ENCODE assay signal across 8 cellular contexts in genomic region chr10:119726291-119727261, GRCh38. TPM values are rescaled to one million over a fixed set of nuclear protein-coding genes. Genes with fewer than 3 reads are reported as not detected.
DNase-seq lines count a peak whose midpoint lies in the region; ATAC-seq, FAIRE-seq and TF ChIP-seq lines count a peak whose summit lies in the region.

No MANE protein-coding gene starts in this region.

- WGBS in H1 (ENCODE audit: extremely low coverage in 1 of 2, insufficient coverage in 1 of 2, insufficient read length in 1 of 2, insufficient replicate concordance in 2 of 2, low coverage in 1 of 2, low lambda C conversion rate in 2 of 2, missing lambda C conversion rate in 1 of 2), 2 experiments, result 21% methylated on average over 37 of the region's 57 CpGs; no CpG with 5 or more reads in 1 of the 2 experiments

- no peak for TF ChIP-seq CTCF in H1 (IDR thresholded peaks at IDR 0.05; ENCODE audit: control extremely low read depth in 1 of 3, insufficient read depth in 1 of 3, low read depth in 1 of 3, low read length in 3 of 3)

- H3K18ac ChIP-seq in H1 (ENCODE audit: extremely low read depth, low read length), result no peak overlapping the region

- no peaks in the 10 kb centered on the region for H3K9me3 Mint-ChIP-seq in activated naive CD4-positive, alpha-beta T cell treated with anti-CD3 and anti-CD28 coated beads for 36 hours
- no peaks in the 10 kb centered on the region for H3K9me3 Mint-ChIP-seq in natural killer cell treated with Interleukin-12 subunit alpha and Interleukin-12 subunit beta and Interleukin-15 and Interleukin-18, amount 100 ng/mL, for 72 hours

- H2BK5ac ChIP-seq in H1 (ENCODE audit: low read depth, low read length), result no peak overlapping the region

- peak overlapping the region; percentile 88 for H3K4me3 Mint-ChIP-seq in activated naive CD4-positive, alpha-beta T cell treated with anti-CD3 and anti-CD28 coated beads for 36 hours
- H3K4me3 Mint-ChIP-seq in natural killer cell treated with Interleukin-12 subunit alpha and Interleukin-12 subunit beta and Interleukin-15 and Interleukin-18, amount 100 ng/mL, for 72 hours, result peak overlapping the region; percentile 91

- H2AFZ ChIP-seq in H1 (ENCODE audit: low read length), result no peak overlapping the region

- H3K9ac ChIP-seq in H1 (replicated peaks in 1 of 4; ENCODE audit: extremely low read depth in 1 of 4, low read depth in 3 of 4, low read length in 3 of 4), result peak overlapping the region in 2 of 4 experiments; percentile 54 to 79; a peak in 4 of 7 replicates

- H3K27me3 ChIP-seq in H1 (replicated peaks in 1 of 4; ENCODE audit: control insufficient read depth in 3 of 4, extremely low read depth in 1 of 4, insufficient read depth in 3 of 4, low read length in 3 of 4), result no peaks in the 10 kb centered on the region

- intact Hi-C loops in activated naive CD4-positive, alpha-beta T cell treated with anti-CD3 and anti-CD28 coated beads for 36 hours (cut with micrococcal nuclease), result loop anchor here (1.0 to 10.0 kb wide), 6 partner anchors 58 to 972 kb away; partner anchors contain the start of genes CACUL1, RGS10, SEC23IP and TIAL1

- FAIRE-seq in H1 (lab: Jason Lieb, UNC), result no peak

- H3K36me3 ChIP-seq in H1 (ENCODE audit: control insufficient read depth in 2 of 4, insufficient read depth in 4 of 4, low read length in 3 of 4), result no peaks in the 10 kb centered on the region

- H4K5ac ChIP-seq in H1 (ENCODE audit: insufficient read length, low read depth, low read length), result no peak overlapping the region

- H3K27ac Mint-ChIP-seq in activated naive CD4-positive, alpha-beta T cell treated with anti-CD3 and anti-CD28 coated beads for 36 hours, result peak overlapping the region; percentile 78
- peak overlapping the region; percentile 62 to 64 for H3K27ac Mint-ChIP-seq in natural killer cell treated with Interleukin-12 subunit alpha and Interleukin-12 subunit beta and Interleukin-15 and Interleukin-18, amount 100 ng/mL, for 72 hours

- H3K27me3 Mint-ChIP-seq in activated naive CD4-positive, alpha-beta T cell treated with anti-CD3 and anti-CD28 coated beads for 36 hours (ENCODE audit: low read depth), result no peaks in the 10 kb centered on the region
- H3K27me3 Mint-ChIP-seq in natural killer cell treated with Interleukin-12 subunit alpha and Interleukin-12 subunit beta and Interleukin-15 and Interleukin-18, amount 100 ng/mL, for 72 hours, result no peaks in the 10 kb centered on the region

- POLR2A ChIA-PET in H1 (lab: Charles Lee; ENCODE audit: partially characterized antibody), result interaction anchor here (0.7 to 2.9 kb wide), 17 partner anchors 9 to 166 kb away, joined by 3 to 17 read pairs (median 4); partner anchors contain the start of genes BAG3 and SEC23IP

- peaks cover 41% of the 10 kb centered on the region for H3K4me1 Mint-ChIP-seq in activated naive CD4-positive, alpha-beta T cell treated with anti-CD3 and anti-CD28 coated beads for 36 hours (ENCODE audit: low read depth)
- peaks cover 23 to 37% of the 10 kb centered on the region in 2 donors for H3K4me1 Mint-ChIP-seq in natural killer cell treated with Interleukin-12 subunit alpha and Interleukin-12 subunit beta and Interleukin-15 and Interleukin-18, amount 100 ng/mL, for 72 hours (ENCODE audit: low read depth in 2 of 2)

- CTCF ChIA-PET in activated naive CD4-positive, alpha-beta T cell treated with anti-CD3 and anti-CD28 coated beads for 36 hours (lab: Charles Lee), result interaction anchor here (0.8 to 3.4 kb wide), 10 partner anchors 9 to 145 kb away, joined by 3 to 16 read pairs (median 4); no protein-coding TSS in a partner anchor
- CTCF ChIA-PET in H1 (lab: Charles Lee; ENCODE audit: partially characterized antibody), result interaction anchor here (0.6 to 2.5 kb wide), 9 partner anchors 9 to 136 kb away, joined by 3 to 7 read pairs (median 4); no protein-coding TSS in a partner anchor

- peaks cover 0 to 4% of the 10 kb centered on the region in 2 experiments; a peak in 1 of 4 replicates for H3K9me3 ChIP-seq in H1 (ENCODE audit: insufficient read depth in 2 of 2, low read depth in 1 of 2, low read length in 1 of 2)

- no peak overlapping the region for H2BK20ac ChIP-seq in H1 (ENCODE audit: low read length)

- no peak overlapping the region for H2BK15ac ChIP-seq in H1 (ENCODE audit: low read length)

- no peak overlapping the region for H3K27ac ChIP-seq in H1 (ENCODE audit: low read depth, low read length)

- peaks cover 15% of the 10 kb centered on the region for H3K23me2 ChIP-seq in H1 (ENCODE audit: low read depth, low read length)

- no peak for TF ChIP-seq POLR2A in H1 (IDR thresholded peaks at IDR 0.05; ENCODE audit: control extremely low read depth in 1 of 2, low read depth in 2 of 2, low read length in 2 of 2)

- H2AK5ac ChIP-seq in H1 (ENCODE audit: low read depth, low read length), result no peak overlapping the region

- peak overlapping the region; percentile 76 for H4K8ac ChIP-seq in H1 (ENCODE audit: extremely low read depth, insufficient read depth, low read length)

- ATAC-seq in SK-N-SH treated with all-trans-retinoic acid at 6 μM for 48 hours (peak; percentile 7), HG03097 (IDR thresholded peaks at IDR 0.05; ENCODE audit: low FRiP score, unreplicated experiment) (no peak), GM19351 (IDR thresholded peaks at IDR 0.05; ENCODE audit: unreplicated experiment) (no peak)
- ATAC-seq in natural killer cell treated with Interleukin-12 subunit alpha and Interleukin-12 subunit beta and Interleukin-15 and Interleukin-18, amount 100 ng/mL, for 72 hours, result no peak

- H3K23ac ChIP-seq in H1 (ENCODE audit: insufficient read length), result no peak overlapping the region

- no peak overlapping the region for H3K14ac ChIP-seq in H1 (ENCODE audit: insufficient read length)

- no peak overlapping the region for H4K91ac ChIP-seq in H1 (replicated peaks; ENCODE audit: insufficient read length, low read length)

- no peak for TF ChIP-seq RAD21 in H1 (IDR thresholded peaks at IDR 0.05 in 1 of 2, conservative IDR thresholded peaks at IDR 0.05 in 1 of 2; ENCODE audit: low read depth in 2 of 2, low read length in 2 of 2)

- peaks cover 0 to 35% of the 10 kb centered on the region in 2 experiments; a peak in 3 of 4 replicates for H3K79me2 ChIP-seq in H1 (ENCODE audit: control insufficient read depth in 1 of 2, insufficient read depth in 2 of 2, low read length in 2 of 2)

- TF ChIP-seq EP300 in H1 (IDR thresholded peaks at IDR 0.05; ENCODE audit: borderline replicate concordance in 1 of 2, low read depth in 2 of 2, low read length in 2 of 2), result no peak

- H2BK12ac ChIP-seq in H1 (ENCODE audit: low read depth, low read length), result no peak overlapping the region

- H4K20me1 ChIP-seq in H1 (replicated peaks in 1 of 2; ENCODE audit: control insufficient read depth in 1 of 2, insufficient read depth in 2 of 2, low read length in 2 of 2), result peaks cover 2 to 6% of the 10 kb centered on the region in 2 experiments

- H2BK120ac ChIP-seq in H1 (replicated peaks; ENCODE audit: low read depth, low read length), result no peak overlapping the region

- no peak overlapping the region for H3K4ac ChIP-seq in H1 (replicated peaks; ENCODE audit: insufficient read length, low read depth, low read length)

- no peak for DNase-seq in activated naive CD4-positive, alpha-beta T cell treated with anti-CD3 and anti-CD28 coated beads for 36 hours
- no peak for DNase-seq in activated naive CD4-positive, alpha-beta T cell (lab: John Stamatoyannopoulos, UW)
- DNase-seq in H1 (ENCODE audit: low read depth in 1 of 2, low spot score in 2 of 2), result peak in 1 of 2 experiments; percentile 84
- DNase-seq in natural killer cell treated with Interleukin-12 subunit alpha and Interleukin-12 subunit beta and Interleukin-15 and Interleukin-18, amount 100 ng/mL, for 72 hours (ENCODE audit: low spot score), result no peak
- DNase-seq in NCI-H1048 (lab: John Stamatoyannopoulos, UW), result no peak

- H3K79me1 ChIP-seq in H1 (ENCODE audit: low read depth, low read length), result peaks cover 3% of the 10 kb centered on the region; the same call in 1 of the 2 replicates

- H3K4me2 ChIP-seq in H1 (ENCODE audit: insufficient read depth in 1 of 2, low read depth in 2 of 2, low read length in 2 of 2), result peak overlapping the region; percentile 77 to 86

- H3K56ac ChIP-seq in H1 (replicated peaks; ENCODE audit: insufficient read length, low read depth, low read length), result no peak overlapping the region

- H3K4me3 ChIP-seq in H1 (ENCODE audit: extremely low read depth in 1 of 4, insufficient read depth in 2 of 4, low read depth in 3 of 4, low read length in 4 of 4), result peak overlapping the region; percentile 67 to 99 (median 82)

- H3K36me3 Mint-ChIP-seq in activated naive CD4-positive, alpha-beta T cell treated with anti-CD3 and anti-CD28 coated beads for 36 hours (ENCODE audit: low read depth), result peaks cover 2% of the 10 kb centered on the region
- no peaks in the 10 kb centered on the region for H3K36me3 Mint-ChIP-seq in natural killer cell treated with Interleukin-12 subunit alpha and Interleukin-12 subunit beta and Interleukin-15 and Interleukin-18, amount 100 ng/mL, for 72 hours

- peaks cover 4 to 13% (median 8%) of the 10 kb centered on the region in 4 experiments; a peak in 5 of 7 replicates for H3K4me1 ChIP-seq in H1 (replicated peaks in 1 of 4; ENCODE audit: control insufficient read depth in 3 of 4, insufficient read depth in 4 of 4, low read length in 3 of 4)

TF ChIP-seq in H1, 55 proteins besides CTCF, POLR2A, EP300 and RAD21 (continues in another document):
- TF ChIP-seq TEAD4 (IDR thresholded peaks at IDR 0.05; ENCODE audit: low read depth, low read length) (no peak), NANOG (IDR thresholded peaks at IDR 0.05; ENCODE audit: insufficient read depth, low read depth, low read length, poor library complexity, severe bottlenecking) (no peak), SIN3A (conservative IDR thresholded peaks at IDR 0.05 in 1 of 2, IDR thresholded peaks at IDR 0.05 in 1 of 2; ENCODE audit: low read depth in 1 of 2, low read length in 2 of 2) (peak; percentile 22 to 80; a peak in 2 of 4 replicates)

RNA-seq across cellular contexts. Expression of gene INPP5F, which starts 0.7 kb away (rescaled TPM):
- 10 to 100 TPM; 10.5 to 10.9 TPM for total RNA-seq in activated naive CD4-positive, alpha-beta T cell treated with anti-CD3 and anti-CD28 coated beads for 36 hours
- 97.9 and 101 TPM in 2 replicates for total RNA-seq in H1 (2021; fragmentation: NEBNext Ultra II Directional; extraction: Animal tissue kit (Norgen Biotek cat#: 25700))
- 32.1 and 50.1 TPM in 2 replicates for polyA plus RNA-seq in H1 (2011; rRNA removed)
- polyA plus RNA-seq in H1 (2011; cell fraction: cytosol; rRNA removed), result 52.3 TPM
- polyA plus RNA-seq in H1 (2011; cell fraction: nucleus; rRNA removed), result 24.2 TPM
- 60.7 to 95.4 TPM (median 74.9 TPM) in 4 replicates for polyA plus RNA-seq in H1 (2012, experiment 1 of 2)
- 6.2 TPM for polyA plus RNA-seq in H1 (2012, experiment 2 of 2)
- 91.7 TPM for polyA plus RNA-seq in H1 (2013, experiment 1 of 2)
- 102 TPM for polyA plus RNA-seq in H1 (2013, experiment 2 of 2)
- polyA minus RNA-seq in H1 (2011; rRNA and poly(A)+ RNA removed), result 50.3 and 71.5 TPM in 2 replicates
- polyA minus RNA-seq in H1 (2011; cell fraction: cytosol; rRNA and poly(A)+ RNA removed), result 37.9 TPM
- 73.9 TPM for polyA minus RNA-seq in H1 (2011; cell fraction: nucleus; rRNA and poly(A)+ RNA removed)
- total RNA-seq in natural killer cell treated with Interleukin-12 subunit alpha and Interleukin-12 subunit beta and Interleukin-15 and Interleukin-18, amount 100 ng/mL, for 72 hours, result 10 to 100 TPM in 1 of 2 donors, 1 to 10 TPM in 1; 6.7 to 15.4 TPM
